ENCODE assay signal across 32 cellular contexts in genomic region chr18:77668219-77668618, GRCh38.
"Had no signal": no experiment of that assay in that cellular context is flagged by ENCODE, and none has a peak within 500 bp of the region (broad histone marks: within the 10 kb centered on the region; RNA-seq: fewer than 3 reads in every experiment).

No MANE protein-coding gene starts in this region.

- H3K27ac Mint-ChIP-seq: activated CD4-positive, alpha-beta memory T cell treated with anti-CD3 and anti-CD28 coated beads, Interleukin-2, amount 10 ng/mL, durations not matched to agents 7 days and 5 days; activated CD4-positive, alpha-beta T cell treated with anti-CD3 and anti-CD28 coated beads for 36 hours; activated CD8-positive, alpha-beta memory T cell treated with anti-CD3 and anti-CD28 coated beads, Interleukin-2, amount 10 ng/mL, durations not matched to agents 7 days and 5 days; activated naive CD4-positive, alpha-beta T cell treated with anti-CD3 and anti-CD28 coated beads, Interleukin-2, amount 10 ng/mL, durations not matched to agents 7 days and 5 days; activated naive CD8-positive, alpha-beta T cell; activated naive CD8-positive, alpha-beta T cell treated with anti-CD3 and anti-CD28 coated beads, Interleukin-2, amount 50 U/mL, for 24 hours; T-helper 1 cell treated with Interleukin-12 subunit alpha and Interleukin-12 subunit beta and Interleukin-4 antibody, amounts not matched to agents 30 μg/mL and 1 μg/mL, for 36 hours; T-helper 2 cell treated with Interferon-gamma antibody and Interleukin-4, amounts not matched to agents 5 μg/mL and 100 μg/mL, for 36 hours had no signal

- H3K36me3 ChIP-seq: brain microvascular endothelial cell, Peyer's patch, SJSA1 had no signal

- H3K27ac ChIP-seq: brain microvascular endothelial cell, Peyer's patch, SJSA1 had no signal

- H3K9me3 ChIP-seq: Peyer's patch, SJSA1, SK-N-SH had no signal

- H3K4me3 Mint-ChIP-seq: activated CD4-positive, alpha-beta memory T cell treated with anti-CD3 and anti-CD28 coated beads, Interleukin-2, amount 10 ng/mL, durations not matched to agents 7 days and 5 days; activated CD4-positive, alpha-beta T cell treated with anti-CD3 and anti-CD28 coated beads for 36 hours; activated CD8-positive, alpha-beta memory T cell treated with anti-CD3 and anti-CD28 coated beads, Interleukin-2, amount 10 ng/mL, durations not matched to agents 7 days and 5 days; activated naive CD4-positive, alpha-beta T cell treated with anti-CD3 and anti-CD28 coated beads, Interleukin-2, amount 10 ng/mL, durations not matched to agents 7 days and 5 days; activated naive CD8-positive, alpha-beta T cell; activated naive CD8-positive, alpha-beta T cell treated with anti-CD3 and anti-CD28 coated beads, Interleukin-2, amount 50 U/mL, for 24 hours; T-helper 1 cell treated with Interleukin-12 subunit alpha and Interleukin-12 subunit beta and Interleukin-4 antibody, amounts not matched to agents 30 μg/mL and 1 μg/mL, for 36 hours; T-helper 2 cell treated with Interferon-gamma antibody and Interleukin-4, amounts not matched to agents 5 μg/mL and 100 μg/mL, for 36 hours had no signal

- ATAC-seq: activated CD4-positive, alpha-beta T cell treated with anti-CD3 and anti-CD28 coated beads for 36 hours; activated CD4-positive, CD25-positive, alpha-beta regulatory T cell treated with anti-CD3 and anti-CD28 coated beads, Interleukin-2, amount 50 U/mL, for 24 hours; activated CD8-positive, alpha-beta memory T cell treated with anti-CD3 and anti-CD28 coated beads, Interleukin-2, amount 10 ng/mL, durations not matched to agents 7 days and 5 days; activated naive CD8-positive, alpha-beta T cell treated with anti-CD3 and anti-CD28 coated beads, Interleukin-2, amount 50 U/mL, for 24 hours; PC-3 had no signal

- H3K9me3 Mint-ChIP-seq: activated naive CD8-positive, alpha-beta T cell treated with anti-CD3 and anti-CD28 coated beads, Interleukin-2, amount 50 U/mL, for 24 hours; T-helper 2 cell treated with Interferon-gamma antibody and Interleukin-4, amounts not matched to agents 5 μg/mL and 100 μg/mL, for 36 hours had no signal

- H3K4me1 ChIP-seq: Peyer's patch, SJSA1 had no signal

- DNase-seq: activated CD4-positive, alpha-beta memory T cell treated with anti-CD3 and anti-CD28 coated beads, Interleukin-2, amount 10 ng/mL, durations not matched to agents 7 days and 5 days; activated CD4-positive, alpha-beta T cell treated with anti-CD3 and anti-CD28 coated beads for 36 hours; activated CD8-positive, alpha-beta memory T cell treated with anti-CD3 and anti-CD28 coated beads for 24 hours; activated CD8-positive, alpha-beta memory T cell treated with anti-CD3 and anti-CD28 coated beads, Interleukin-2, amount 10 ng/mL, durations not matched to agents 7 days and 5 days; activated CD8-positive, alpha-beta memory T cell treated with anti-CD3 and anti-CD28 coated beads, Interleukin-2, amount 50 U/mL, for 48 hours; activated effector memory CD4-positive, alpha-beta T cell treated with Interleukin-2 at 50 U/mL for 16 hours; activated naive CD4-positive, alpha-beta T cell treated with anti-CD3 and anti-CD28 coated beads, Interleukin-2, amount 10 ng/mL, durations not matched to agents 7 days and 5 days; activated naive CD8-positive, alpha-beta T cell treated with anti-CD3 and anti-CD28 coated beads, Interleukin-2, amount 50 U/mL, for 24 hours; activated T-cell treated with anti-CD3 and anti-CD28 coated beads, Interleukin-2, amount 50 U/mL, for 48 hours; anterior cingulate cortex; brain microvascular endothelial cell; central memory CD4-positive, alpha-beta T cell; NCI-H1105; NCI-H1436 treated with DMSO at 0.1 percent for 48 hours; NCI-H1694 treated with DMSO at 0.1 percent for 48 hours; NCI-H2029; NCI-H2107; NCI-H2171; NCI-H510A; NCI-H526; NCI-H82; NK-92 treated with Interleukin-12 subunit alpha and Interleukin-12 subunit beta, amount 100 ng/mL, for 24 hours; PC-3; Peyer's patch; RPMI8226; SHP77 treated with DMSO at 0.1 percent for 48 hours; SK-N-SH had no signal

- H3K4me1 Mint-ChIP-seq: activated CD4-positive, alpha-beta memory T cell treated with anti-CD3 and anti-CD28 coated beads, Interleukin-2, amount 10 ng/mL, durations not matched to agents 7 days and 5 days; activated CD4-positive, alpha-beta T cell treated with anti-CD3 and anti-CD28 coated beads for 36 hours; activated CD8-positive, alpha-beta memory T cell treated with anti-CD3 and anti-CD28 coated beads, Interleukin-2, amount 10 ng/mL, durations not matched to agents 7 days and 5 days; activated naive CD4-positive, alpha-beta T cell treated with anti-CD3 and anti-CD28 coated beads, Interleukin-2, amount 10 ng/mL, durations not matched to agents 7 days and 5 days; activated naive CD8-positive, alpha-beta T cell treated with anti-CD3 and anti-CD28 coated beads, Interleukin-2, amount 50 U/mL, for 24 hours had no signal

- H3K4me3 ChIP-seq: Peyer's patch, SJSA1 had no signal

- H3K27me3 ChIP-seq: brain microvascular endothelial cell, Peyer's patch, SJSA1 had no signal

- H3K36me3 Mint-ChIP-seq: activated CD8-positive, alpha-beta memory T cell treated with anti-CD3 and anti-CD28 coated beads, Interleukin-2, amount 10 ng/mL, durations not matched to agents 7 days and 5 days; activated naive CD4-positive, alpha-beta T cell treated with anti-CD3 and anti-CD28 coated beads, Interleukin-2, amount 10 ng/mL, durations not matched to agents 7 days and 5 days; activated naive CD8-positive, alpha-beta T cell had no signal
